12 cellular contexts compared by ENCODE assay signal in the genomic region with DNA sequence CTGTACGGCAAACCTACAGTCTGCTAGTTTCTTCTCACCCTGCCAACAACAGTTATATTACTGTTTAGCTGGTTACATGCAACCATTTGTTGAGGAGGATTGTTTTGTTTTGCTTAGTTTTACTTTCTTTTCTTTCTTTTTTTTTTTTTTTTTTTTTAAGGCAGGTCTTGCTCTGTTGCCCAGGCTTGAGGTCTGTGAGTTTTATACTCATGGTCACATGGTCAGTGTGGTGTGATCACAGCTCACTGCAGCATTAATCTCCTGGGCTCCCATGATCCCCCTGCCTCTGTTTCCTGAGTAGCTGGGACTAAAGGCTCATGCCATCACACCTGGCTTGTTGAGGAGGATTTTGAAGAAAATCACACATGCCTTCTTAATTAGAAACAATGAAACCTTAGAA.
DNase-seq lines count a peak whose midpoint lies in the region; ATAC-seq lines count a peak whose summit lies in the region.
"Had no signal": no experiment of that assay in that cellular context is flagged by ENCODE, and none has a peak within 500 bp of the region (broad histone marks: within the 10 kb centered on the region; RNA-seq: fewer than 3 reads in every experiment).

No MANE protein-coding gene starts in this region.

- ATAC-seq in GM19351 (IDR thresholded peaks at IDR 0.05; ENCODE audit: unreplicated experiment) (peak; percentile 82), HG02678 (IDR thresholded peaks at IDR 0.05; ENCODE audit: unreplicated experiment) (peak; percentile 89), HG03432 (IDR thresholded peaks at IDR 0.05; ENCODE audit: unreplicated experiment) (peak; percentile 91)
- ATAC-seq: gastrocnemius medialis had no signal

- DNase-seq in iPS-NIHi7 (ENCODE audit: extremely low spot score) (no peak), SHP77 treated with DMSO at 0.1 percent for 48 hours (lab: John Stamatoyannopoulos, UW) (no peak), GM19238 (ENCODE audit: insufficient read length, low spot score) (no peak)
- no peak for DNase-seq in stimulated activated CD4-positive, alpha-beta T cell treated with anti-CD3 and anti-CD28 coated beads, Interleukin-2, amount 100 ng/mL, for 48 hours
- DNase-seq: amygdala, gastrocnemius medialis, NCI-H2081, nephron progenitor cell, Peyer's patch had no signal
